Comparison of ENCODE assay signal across 8 cellular contexts in the genomic region with DNA sequence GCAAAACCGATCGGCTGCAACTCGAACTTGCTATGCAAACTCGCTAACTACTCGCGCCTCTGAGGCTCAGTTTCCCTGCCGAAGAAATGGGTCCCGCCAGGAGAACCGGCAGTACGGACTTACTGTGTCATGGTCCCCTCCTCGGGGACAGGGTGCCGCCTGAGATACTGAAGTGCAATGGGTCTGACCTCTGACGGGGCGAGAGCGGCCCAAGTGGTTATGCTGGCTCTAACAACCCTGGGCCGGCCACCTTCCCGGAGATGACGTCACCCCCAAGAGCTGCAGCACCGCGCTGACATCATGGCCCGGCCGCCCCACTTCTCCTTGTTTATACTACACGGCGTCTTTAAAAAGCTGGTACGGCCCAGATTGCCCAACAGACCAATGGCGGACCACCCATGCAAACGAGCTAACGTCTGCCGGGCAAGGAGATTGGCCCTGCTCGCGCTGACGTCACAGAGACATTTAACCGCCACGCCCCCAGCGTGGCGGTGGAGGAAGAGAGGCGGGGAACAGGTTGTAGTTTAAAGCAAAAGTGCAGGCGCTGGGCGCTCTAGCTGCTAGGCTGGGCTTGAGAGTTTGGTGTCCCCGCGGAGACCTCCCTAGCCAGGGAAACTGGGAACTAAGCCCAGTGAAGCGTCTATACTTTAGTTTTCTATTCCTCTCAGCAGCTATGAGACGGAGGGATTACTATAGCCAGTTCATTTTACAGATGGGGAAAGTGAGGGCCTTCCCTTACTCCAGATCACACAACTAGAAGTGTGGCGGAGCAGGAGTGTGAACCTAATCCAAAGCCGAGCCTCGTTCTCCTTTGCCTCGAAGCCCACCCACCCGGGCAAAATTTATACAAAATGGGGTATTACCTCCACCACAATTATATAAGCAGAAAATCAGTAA. TPM values are rescaled to one million over a fixed set of nuclear protein-coding genes. Genes with fewer than 3 reads are reported as not detected.
DNase-seq lines count a peak whose midpoint lies in the region; ATAC-seq and TF ChIP-seq lines count a peak whose summit lies in the region.

No MANE protein-coding gene starts in this region.

- H3K27me3 Mint-ChIP-seq in activated B cell treated with CpG ODN at 0.5 μM for 24 hours: no peaks in the 10 kb centered on the region

- intact Hi-C loops in activated B cell treated with CpG ODN at 0.5 μM for 24 hours (cut with micrococcal nuclease): loop anchor here (1.0 to 10.0 kb wide), 9 partner anchors 90 to 1577 kb away; a partner anchor contains a TSS

- H3K9me3 ChIP-seq in AG04450 (ENCODE audit: control insufficient read depth, insufficient read depth, low read length) (no peaks in the 10 kb centered on the region; the same call in 1 of the 2 replicates), smooth muscle cell (replicated peaks; ENCODE audit: low read depth) (no peaks in the 10 kb centered on the region)

- TF ChIP-seq CTCF in AG04450 (IDR thresholded peaks at IDR 0.05; ENCODE audit: low read depth, low read length): no peak
- no peak for TF ChIP-seq CTCF in activated B cell treated with CpG ODN at 0.5 μM for 24 hours (IDR thresholded peaks at IDR 0.05)
- no peak for TF ChIP-seq CTCF in smooth muscle cell (IDR thresholded peaks at IDR 0.05; ENCODE audit: borderline replicate concordance, insufficient read depth, poor library complexity, severe bottlenecking)

- H3K4me3 Mint-ChIP-seq in activated B cell treated with CpG ODN at 0.5 μM for 24 hours: peak overlapping the region; percentile 97

- peaks cover 32% of the 10 kb centered on the region for H3K4me1 ChIP-seq in smooth muscle cell (ENCODE audit: low read depth)

- CTCF ChIA-PET in AG04450 (lab: Charles Lee): interaction anchor here (0.6 to 7.3 kb wide), 7 partner anchors 36 to 430 kb away, joined by 3 to 41 read pairs (median 5); a partner anchor contains a TSS
- CTCF ChIA-PET in activated B cell treated with CpG ODN at 0.5 μM for 24 hours (lab: Charles Lee): interaction anchor here (1.5 to 1.6 kb wide), 3 partner anchors 90 to 122 kb away, joined by 4 to 5 read pairs (median 5); a partner anchor contains a TSS

- no peaks in the 10 kb centered on the region for H3K36me3 ChIP-seq in smooth muscle cell (ENCODE audit: low read depth)

- ATAC-seq in HG03196 (IDR thresholded peaks at IDR 0.05; ENCODE audit: unreplicated experiment) (peak; percentile 55), activated B cell treated with CpG ODN at 0.5 μM for 24 hours (ENCODE audit: low read depth) (peak; percentile 73)

- peaks cover 40% of the 10 kb centered on the region for H3K79me2 ChIP-seq in smooth muscle cell (ENCODE audit: low read depth)

- peaks cover 15% of the 10 kb centered on the region for H3K36me3 Mint-ChIP-seq in activated B cell treated with CpG ODN at 0.5 μM for 24 hours (ENCODE audit: low read depth)

- POLR2A ChIA-PET in AG04450 (lab: Yijun Ruan, JAX): interaction anchor here (0.6 to 2.3 kb wide), 14 partner anchors 9 to 814 kb away, joined by 3 to 15 read pairs (median 6); a partner anchor contains a TSS
- POLR2A ChIA-PET in activated B cell treated with CpG ODN at 0.5 μM for 24 hours (lab: Charles Lee): interaction anchor here (0.6 to 4.2 kb wide), 31 partner anchors 9 to 1071 kb away, joined by 3 to 53 read pairs (median 4); a partner anchor contains a TSS

- H3K9ac ChIP-seq in smooth muscle cell (ENCODE audit: low read depth): peak overlapping the region; percentile 95

- peaks cover 72% of the 10 kb centered on the region for H3K4me1 Mint-ChIP-seq in activated B cell treated with CpG ODN at 0.5 μM for 24 hours

- peaks cover 36% of the 10 kb centered on the region for H4K20me1 ChIP-seq in smooth muscle cell (ENCODE audit: low read depth)

- H2AFZ ChIP-seq in smooth muscle cell (ENCODE audit: low read depth): peak overlapping the region; percentile 96

- H3K27me3 ChIP-seq in AG04450 (ENCODE audit: control insufficient read depth, insufficient read depth, low read length): no peaks in the 10 kb centered on the region
- no peaks in the 10 kb centered on the region for H3K27me3 ChIP-seq in smooth muscle cell (ENCODE audit: low read depth)

- TF ChIP-seq POLR2A in GM18951 (IDR thresholded peaks at IDR 0.05; ENCODE audit: extremely low read depth, insufficient read depth, insufficient read length): peak; percentile 18

- no peaks in the 10 kb centered on the region for H3F3A ChIP-seq in smooth muscle cell (ENCODE audit: low read depth)

- DNase-seq in AG04450 (ENCODE audit: low read depth, low spot score) (peak; percentile 99), NCI-H226 (peak; percentile 100), activated B cell treated with CpG ODN at 0.5 μM for 24 hours (peak; percentile 84), caudate nucleus (lab: John Stamatoyannopoulos, UW) (peak; percentile 70 to 100 (median 98)), iPS-NIHi7 (ENCODE audit: extremely low spot score) (peak; percentile 86), smooth muscle cell (lab: John Stamatoyannopoulos, UW; ENCODE audit: unreplicated experiment) (peak; percentile 87)

- H3K27ac ChIP-seq in AG04450 (ENCODE audit: low read depth, low read length) (peak overlapping the region; percentile 94), caudate nucleus (ENCODE audit: low read depth, low read length) (peak overlapping the region; percentile 100), smooth muscle cell (ENCODE audit: low read depth) (peak overlapping the region; percentile 97)

- H3K4me3 ChIP-seq in AG04450 (ENCODE audit: low read depth, low read length): peak overlapping the region; percentile 99
- H3K4me3 ChIP-seq in smooth muscle cell: peak overlapping the region; percentile 92

- H3K27ac Mint-ChIP-seq in activated B cell treated with CpG ODN at 0.5 μM for 24 hours: peak overlapping the region; percentile 95

- H3K4me2 ChIP-seq in smooth muscle cell: peak overlapping the region; percentile 100

- WGBS in smooth muscle cell (ENCODE audit: low lambda C conversion rate): 4% methylated on average over 48 of the region's 48 CpGs

- in situ Hi-C loops in GM18951 (cut with MboI; ENCODE audit: low sequenced_read_pairs, unreplicated experiment): no loop called here

- H3K9me3 Mint-ChIP-seq in activated B cell treated with CpG ODN at 0.5 μM for 24 hours: no peaks in the 10 kb centered on the region

RNA-seq across cellular contexts. Expression of a gene that starts 0.7 kb away (rescaled TPM):
- polyA plus RNA-seq in AG04450 (2011; rRNA removed) (4.0 and 4.5 TPM in 2 replicates), smooth muscle cell (6.8 and 8.9 TPM in 2 replicates)
- polyA minus RNA-seq in AG04450 (2011; rRNA and poly(A)+ RNA removed): 4.6 and 5.8 TPM in 2 replicates
- total RNA-seq in activated B cell treated with CpG ODN at 0.5 μM for 24 hours (78.6 and 96.5 TPM in 2 replicates), smooth muscle cell (5.7 and 9.0 TPM in 2 replicates)

RNA-seq across cellular contexts. Expression of a gene that starts 11.3 kb away (rescaled TPM):
- polyA plus RNA-seq in AG04450 (2011; rRNA removed) (not detected in 2 replicates), smooth muscle cell (0.08 TPM in 1 of 2 replicates, not detected in the other)
- polyA minus RNA-seq in AG04450 (2011; rRNA and poly(A)+ RNA removed): not detected in 2 replicates
- total RNA-seq in activated B cell treated with CpG ODN at 0.5 μM for 24 hours (0.31 and 0.42 TPM in 2 replicates), smooth muscle cell (0.09 and 0.13 TPM in 2 replicates)

Comparison
In these comparisons a context has a peak if more than half of its experiments do, and no peak if none do; other contexts are left out.
1. Peak in every context shown above with its lines: DNase-seq, ATAC-seq, H3K4me3 ChIP-seq and H3K27ac ChIP-seq.